ENCODE assay signal across 21 cellular contexts in genomic region chr3:2150576-2150975, GRCh38. TPM values are rescaled to one million over a fixed set of nuclear protein-coding genes. Genes with fewer than 3 reads are reported as not detected.
"Had no signal": no experiment of that assay in that cellular context is flagged by ENCODE, and none has a peak within 500 bp of the region (broad histone marks: within the 10 kb centered on the region; RNA-seq: fewer than 3 reads in every experiment).

No MANE protein-coding gene starts in this region.

- ATAC-seq: effector memory CD8-positive, alpha-beta T cell; left lobe of liver; naive thymus-derived CD8-positive, alpha-beta T cell; right cardiac atrium; stimulated activated naive B cell treated with anti-CD40 and anti-IgM and Interleukin-4, amounts not matched to agents 10 μg/mL and 1 μg/mL and 100 μg/mL, for 72 hours had no signal

- DNase-seq: cortex of kidney; effector memory CD8-positive, alpha-beta T cell; erythroblast; esophagus squamous epithelium; midbrain; naive thymus-derived CD8-positive, alpha-beta T cell; nephron progenitor cell; nucleus accumbens; right cardiac atrium; stimulated activated CD4-positive, alpha-beta T cell treated with anti-CD3 and anti-CD28 coated beads, Interleukin-15, amount 100 ng/mL, for 24 hours; stimulated activated CD4-positive, alpha-beta T cell treated with anti-CD3 and anti-CD28 coated beads, Interleukin-2, amount 100 ng/mL, for 48 hours; stimulated activated naive B cell treated with anti-CD40 and anti-IgM and Interleukin-4, amounts not matched to agents 10 μg/mL and 1 μg/mL and 100 μg/mL, for 72 hours; transverse colon had no signal

- H3K4me3 ChIP-seq: esophagus squamous epithelium, lung, prostate gland, skin epidermis, suprapubic skin, transverse colon, vagina had no signal

RNA-seq across cellular contexts. Expression of gene CNTN4, which starts 51.9 kb away (rescaled TPM):
- total RNA-seq: dermis microvascular lymphatic vessel endothelial cell; myocyte; naive thymus-derived CD8-positive, alpha-beta T cell had no signal
